ENCODE assay signal across 16 cellular contexts in genomic region chr13:30134578-30134977, GRCh38.
DNase-seq lines count a peak whose midpoint lies in the region; ATAC-seq and TF ChIP-seq lines count a peak whose summit lies in the region.
"Had no signal": no experiment of that assay in that cellular context is flagged by ENCODE, and none has a peak within 500 bp of the region (broad histone marks: within the 10 kb centered on the region; RNA-seq: fewer than 3 reads in every experiment).

No MANE protein-coding gene starts in this region.

- no peak overlapping the region for H3K4me2 ChIP-seq in PC-3 (ENCODE audit: low read length)

- intact Hi-C loops in PC-3 (cut with micrococcal nuclease) (loop anchor here (10.0 kb wide), 1 partner anchor 440 kb away; no protein-coding TSS in a partner anchor), transverse colon (cut with DNase I; ENCODE audit: low total_unique reads) (no loop called here)

- in situ Hi-C loops in transverse colon (cut with MboI; ENCODE audit: low pct_ligation_motif_present in 1 of 4, low pct_unique_long_range_greater_than_20kb in 1 of 4, low sequenced_read_pairs in 3 of 4): loop anchor here (25.0 kb wide), 7 partner anchors 178 to 903 kb away; partner anchors contain the start of genes HMGB1 (in 3 of the 4), KATNAL1 (in 1 of the 4) and USPL1 (in 1 of the 4)

- no peaks in the 10 kb centered on the region for H3K9me3 Mint-ChIP-seq in CD4-positive, CD25-positive, alpha-beta regulatory T cell
- H3K9me3 Mint-ChIP-seq in stimulated activated effector memory CD8-positive, alpha-beta T cell treated with anti-CD3 and anti-CD28 coated beads, Interleukin-12 subunit alpha, Interleukin-12 subunit beta, amount 100 ng/mL, for 72 hours: no peaks in the 10 kb centered on the region

- TF ChIP-seq CTCF in PC-3 (conservative IDR thresholded peaks at IDR 0.05; ENCODE audit: low read depth, low read length): no peak
- no peak for TF ChIP-seq CTCF in transverse colon (IDR thresholded peaks at IDR 0.05)

- no peak overlapping the region for H3K9ac ChIP-seq in PC-3 (ENCODE audit: low read length)

- H3K9me2 ChIP-seq in PC-3 (replicated peaks; ENCODE audit: low read length): no peaks in the 10 kb centered on the region

- no peaks in the 10 kb centered on the region for H3K36me3 ChIP-seq in CD4-positive, CD25-positive, alpha-beta regulatory T cell (ENCODE audit: control insufficient read depth, insufficient read depth, low read length)
- H3K36me3 ChIP-seq in PC-3 (ENCODE audit: low read depth, low read length) (no peaks in the 10 kb centered on the region), transverse colon (no peaks in the 10 kb centered on the region)

- POLR2A ChIA-PET in PC-3 (lab: Charles Lee; ENCODE audit: unreplicated experiment): interaction anchor here (1.0 kb wide), 1 partner anchor 22 kb away, joined by 4 read pairs; no protein-coding TSS in a partner anchor

- H3K27ac Mint-ChIP-seq in CD4-positive, CD25-positive, alpha-beta regulatory T cell: peak overlapping the region; percentile 24 to 67 (median 53)
- peak overlapping the region; percentile 52 for H3K27ac Mint-ChIP-seq in stimulated activated effector memory CD8-positive, alpha-beta T cell treated with anti-CD3 and anti-CD28 coated beads, Interleukin-12 subunit alpha, Interleukin-12 subunit beta, amount 100 ng/mL, for 72 hours
- H3K27ac Mint-ChIP-seq: B cell had no signal

- H3K4me3 ChIP-seq in CD4-positive, CD25-positive, alpha-beta regulatory T cell (ENCODE audit: low read depth, low read length): no peak overlapping the region
- H3K4me3 ChIP-seq in PC-3 (ENCODE audit: low read length) (no peak overlapping the region), transverse colon (no peak overlapping the region)
- H3K4me3 ChIP-seq: K562 had no signal

- H3K27ac ChIP-seq in CD4-positive, CD25-positive, alpha-beta regulatory T cell (ENCODE audit: insufficient read depth, low read length, poor library complexity, severe bottlenecking): no peak overlapping the region
- 0 out of 2 replicates have a peak overlapping the region, but pooled peaks have one; percentile 4 for H3K27ac ChIP-seq in PC-3 (ENCODE audit: low read length)
- no peak overlapping the region for H3K27ac ChIP-seq in transverse colon

- CTCF ChIA-PET in PC-3 (lab: Charles Lee): interaction anchor here (1.1 kb wide), 1 partner anchor 27 kb away, joined by 3 read pairs; no protein-coding TSS in a partner anchor

- TF ChIP-seq EP300 in transverse colon (IDR thresholded peaks at IDR 0.05; ENCODE audit: low read depth): no peak

- H3K4me3 Mint-ChIP-seq in CD4-positive, CD25-positive, alpha-beta regulatory T cell: no peak overlapping the region
- H3K4me3 Mint-ChIP-seq in stimulated activated effector memory CD8-positive, alpha-beta T cell treated with anti-CD3 and anti-CD28 coated beads, Interleukin-12 subunit alpha, Interleukin-12 subunit beta, amount 100 ng/mL, for 72 hours: no peak overlapping the region
- H3K4me3 Mint-ChIP-seq: B cell had no signal

- no peaks in the 10 kb centered on the region for H3K36me3 Mint-ChIP-seq in CD4-positive, CD25-positive, alpha-beta regulatory T cell
- H3K36me3 Mint-ChIP-seq in stimulated activated effector memory CD8-positive, alpha-beta T cell treated with anti-CD3 and anti-CD28 coated beads, Interleukin-12 subunit alpha, Interleukin-12 subunit beta, amount 100 ng/mL, for 72 hours: no peaks in the 10 kb centered on the region

- H3K27me3 ChIP-seq in CD4-positive, CD25-positive, alpha-beta regulatory T cell (ENCODE audit: control insufficient read depth, insufficient read depth, low read length): no peaks in the 10 kb centered on the region
- H3K27me3 ChIP-seq in PC-3 (ENCODE audit: low read length): no peaks in the 10 kb centered on the region
- H3K27me3 ChIP-seq in transverse colon: no peaks in the 10 kb centered on the region

- peaks cover 6 to 20% (median 13%) of the 10 kb centered on the region in 4 donors for H3K4me1 Mint-ChIP-seq in CD4-positive, CD25-positive, alpha-beta regulatory T cell
- H3K4me1 Mint-ChIP-seq in stimulated activated effector memory CD8-positive, alpha-beta T cell treated with anti-CD3 and anti-CD28 coated beads, Interleukin-12 subunit alpha, Interleukin-12 subunit beta, amount 100 ng/mL, for 72 hours: peaks cover 22% of the 10 kb centered on the region

- TF ChIP-seq POLR2A in transverse colon (IDR thresholded peaks at IDR 0.05) (no peak), GM18505 (IDR thresholded peaks at IDR 0.05; ENCODE audit: borderline replicate concordance, extremely low read depth, insufficient read depth, insufficient read length) (no peak)

- peaks cover 4% of the 10 kb centered on the region for H3K27me3 Mint-ChIP-seq in CD4-positive, CD25-positive, alpha-beta regulatory T cell

- H3K9me3 ChIP-seq in CD4-positive, CD25-positive, alpha-beta regulatory T cell (ENCODE audit: control insufficient read depth in 2 of 2, low read length in 2 of 2): no peaks in the 10 kb centered on the region
- H3K9me3 ChIP-seq in PC-3 (ENCODE audit: low read length) (no peaks in the 10 kb centered on the region), transverse colon (no peaks in the 10 kb centered on the region)

- BruUV-seq in PC-3 (replicated peaks; lab: Mats Ljungman, UMichigan): no TSS peak

- H2AFZ ChIP-seq in PC-3 (ENCODE audit: low read length): no peak overlapping the region

- ATAC-seq in CD4-positive, CD25-positive, alpha-beta regulatory T cell (ENCODE audit: low read depth in 2 of 2): no peak
- peak; percentile 84 for ATAC-seq in PC-3
- ATAC-seq in stimulated activated effector memory CD8-positive, alpha-beta T cell treated with anti-CD3 and anti-CD28 coated beads, Interleukin-12 subunit alpha, Interleukin-12 subunit beta, amount 100 ng/mL, for 72 hours: no peak
- ATAC-seq in GM18505 (IDR thresholded peaks at IDR 0.05; ENCODE audit: unreplicated experiment): no peak
- ATAC-seq: K562 had no signal

- 85% methylated on average over 2 of the region's 2 CpGs; no CpG with 5 or more reads in 1 of the 2 donors for WGBS in transverse colon (ENCODE audit: low coverage in 1 of 2), 2 donors

- no peaks in the 10 kb centered on the region for H4K20me1 ChIP-seq in PC-3 (ENCODE audit: low read length)

- H3F3A ChIP-seq in PC-3 (ENCODE audit: low read length, unreplicated experiment): no peaks in the 10 kb centered on the region

- H3K4me1 ChIP-seq in CD4-positive, CD25-positive, alpha-beta regulatory T cell (ENCODE audit: control insufficient read depth, insufficient read depth, low read length, poor library complexity, severe bottlenecking): peaks cover 10% of the 10 kb centered on the region
- H3K4me1 ChIP-seq in PC-3 (ENCODE audit: insufficient read depth, low read length) (peaks cover 7% of the 10 kb centered on the region), transverse colon (peaks cover 7 to 16% (median 13%) of the 10 kb centered on the region in 4 donors)

- no peak for DNase-seq in CD4-positive, CD25-positive, alpha-beta regulatory T cell
- DNase-seq in PC-3 (peak; percentile 54), foreskin melanocyte (peak; percentile 66), transverse colon (no peak)
- no peak for DNase-seq in stimulated activated effector memory CD8-positive, alpha-beta T cell treated with anti-CD3 and anti-CD28 coated beads, Interleukin-12 subunit alpha, Interleukin-12 subunit beta, amount 100 ng/mL, for 72 hours (ENCODE audit: low spot score in 2 of 2)
- DNase-seq in stimulated activated CD8-positive, alpha-beta memory T cell treated with anti-CD3 and anti-CD28 coated beads, Interleukin-4, amount 100 ng/mL, for 48 hours: no peak
- DNase-seq: ACHN, DMS153, EL, NCI-H1048, NCI-H1694, NCI-H446 treated with DMSO at 0.1 percent for 48 hours, NCI-H82 had no signal

- H3K79me2 ChIP-seq in PC-3 (ENCODE audit: low read length): no peaks in the 10 kb centered on the region

Comparison
In these comparisons a context has a peak if more than half of its experiments do, and no peak if none do; other contexts are left out.
1. DNase-seq: peak in PC-3 (single experiment) and foreskin melanocyte (single experiment); none in CD4-positive, CD25-positive, alpha-beta regulatory T cell (0 of 3), stimulated activated effector memory CD8-positive, alpha-beta T cell treated with anti-CD3 and anti-CD28 coated beads, Interleukin-12 subunit alpha, Interleukin-12 subunit beta, amount 100 ng/mL, for 72 hours (0 of 2), transverse colon (single experiment) and stimulated activated CD8-positive, alpha-beta memory T cell treated with anti-CD3 and anti-CD28 coated beads, Interleukin-4, amount 100 ng/mL, for 48 hours (single experiment).